In genomic region chrX:78104447-78105176, GRCh38 we compare ENCODE assay signal across 8 cellular contexts. TPM values are rescaled to one million over a fixed set of nuclear protein-coding genes. Genes with fewer than 3 reads are reported as not detected.
A peak's percentile ranks its signal among the peaks of the same experiment; 100 is the strongest.
DNase-seq lines count a peak whose midpoint lies in the region; ATAC-seq, FAIRE-seq and TF ChIP-seq lines count a peak whose summit lies in the region.

No MANE protein-coding gene starts in this region.

- peak; percentile 67 for DNase-seq in activated CD8-positive, alpha-beta memory T cell treated with anti-CD3 and anti-CD28 coated beads for 24 hours
- DNase-seq in activated CD8-positive, alpha-beta memory T cell treated with anti-CD3 and anti-CD28 coated beads, Interleukin-2, amount 50 U/mL, for 4 hours: no peak
- DNase-seq in SIG-M5 (lab: John Stamatoyannopoulos, UW): peak; percentile 56
- DNase-seq in K562 (ENCODE audit: extremely low read depth in 1 of 4, low spot score in 3 of 4): peak; percentile 29 to 70 (median 34)
- no peak for DNase-seq in iPS DF 6.9 (ENCODE audit: low read depth, low spot score)
- DNase-seq in sigmoid colon: peak; percentile 79
- no peak for DNase-seq in DMS153 treated with DMSO at 0.1 percent for 48 hours (lab: John Stamatoyannopoulos, UW; ENCODE audit: unreplicated experiment)

- peak overlapping the region; percentile 91 for H3K4me2 ChIP-seq in K562 (ENCODE audit: insufficient read depth, low read length)

- H3K9ac ChIP-seq in HUES48 (ENCODE audit: low read depth, low read length) (peak overlapping the region; percentile 70), K562 (ENCODE audit: insufficient read depth in 1 of 2, low read depth in 2 of 2, low read length in 2 of 2) (peak overlapping the region; percentile 90 to 98)

- no peak for TF ChIP-seq CTCF in K562 (IDR thresholded peaks at IDR 0.05 in 2 of 3, conservative IDR thresholded peaks at IDR 0.05 in 1 of 3; ENCODE audit: insufficient read depth in 2 of 3, low read depth in 1 of 3, low read length in 3 of 3)
- TF ChIP-seq CTCF in sigmoid colon (IDR thresholded peaks at IDR 0.05): no peak

- BruUV-seq in K562 (replicated peaks; lab: Mats Ljungman, UMichigan): TSS peak; percentile 42

- TF ChIP-seq POLR2A in K562 (conservative IDR thresholded peaks at IDR 0.05) (no peak), sigmoid colon (IDR thresholded peaks at IDR 0.05) (no peak)

- under 1% methylated on average over 14 of the region's 27 CpGs for WGBS in K562 (ENCODE audit: insufficient coverage, low coverage, missing lambda C conversion rate)
- WGBS in iPS DF 6.9 (ENCODE audit: insufficient coverage, insufficient read length): no CpG with 5 or more reads among the region's 27 CpGs
- WGBS in sigmoid colon, 2 donors: 0% methylated on average over 27 of the region's 27 CpGs

- peaks cover 4% of the 10 kb centered on the region for H3K9me1 ChIP-seq in K562 (ENCODE audit: control insufficient read depth, insufficient read depth, low read length)

- peak; percentile 55 for ATAC-seq in K562

- H3K4me1 ChIP-seq in HUES48 (ENCODE audit: control insufficient read depth, insufficient read depth, low read length) (0 out of 2 replicates have a peak, but pooled peaks cover 13% of the 10 kb centered on the region), K562 (replicated peaks in 1 of 2; ENCODE audit: control insufficient read depth in 2 of 2, insufficient read depth in 2 of 2, low read length in 2 of 2) (peaks cover 5 to 8% of the 10 kb centered on the region in 2 experiments; a peak in 3 of 5 replicates), iPS DF 6.9 (ENCODE audit: control insufficient read depth, insufficient read depth, low read length) (no peaks in the 10 kb centered on the region), sigmoid colon (peaks cover 0 to 40% (median 30%) of the 10 kb centered on the region in 4 donors)

- TF ChIP-seq EP300 in K562 (IDR thresholded peaks at IDR 0.05; ENCODE audit: low read length) (no peak), sigmoid colon (IDR thresholded peaks at IDR 0.05) (peak in 1 of 4 donors; percentile 19)

- POLR2A ChIA-PET in K562 (lab: Yijun Ruan, JAX): interaction anchor here (0.6 to 1.5 kb wide), 7 partner anchors 11 to 520 kb away, joined by 3 to 5 read pairs (median 4); partner anchors contain the start of genes COX7B and TAF9B

- no peak for FAIRE-seq in K562 (lab: Jason Lieb, UNC)

- H3K9me3 ChIP-seq in HUES48 (ENCODE audit: control insufficient read depth, insufficient read depth, low read length) (peaks cover 16% of the 10 kb centered on the region), K562 (replicated peaks; ENCODE audit: control insufficient read depth, insufficient read depth, low read depth, low read length) (no peaks in the 10 kb centered on the region), iPS DF 6.9 (ENCODE audit: control insufficient read depth, insufficient read depth, low read length) (no peaks in the 10 kb centered on the region), sigmoid colon (no peaks in the 10 kb centered on the region)

- H3K36me3 ChIP-seq in HUES48 (ENCODE audit: control insufficient read depth, insufficient read depth, low read length): peaks cover 23% of the 10 kb centered on the region
- peaks cover 48% of the 10 kb centered on the region for H3K36me3 ChIP-seq in K562 (ENCODE audit: control insufficient read depth, insufficient read depth, low read length)
- no peaks in the 10 kb centered on the region for H3K36me3 ChIP-seq in iPS DF 6.9 (ENCODE audit: control insufficient read depth, insufficient read depth, low read length)
- no peaks in the 10 kb centered on the region for H3K36me3 ChIP-seq in sigmoid colon

- H3K27ac ChIP-seq in HUES48 (ENCODE audit: low read depth, low read length) (peak overlapping the region; percentile 91), K562 (ENCODE audit: extremely low read depth, low read depth, low read length) (peak overlapping the region; percentile 82), iPS DF 6.9 (ENCODE audit: low read length) (no peak overlapping the region), sigmoid colon (peak overlapping the region; percentile 93 to 97 (median 95))

- H2AFZ ChIP-seq in K562 (ENCODE audit: low read depth, low read length): peak overlapping the region; percentile 52

- CTCF ChIA-PET in K562 (lab: Yijun Ruan, JAX; ENCODE audit: low intra/inter-chr PET ratio): no interaction called here

- no peak for TF ChIP-seq RAD21 in K562 (CRISPR knock-in tag; conservative IDR thresholded peaks at IDR 0.05 in 1 of 2, IDR thresholded peaks at IDR 0.05 in 1 of 2)

- H4K20me1 ChIP-seq in K562 (replicated peaks; ENCODE audit: control insufficient read depth, insufficient read depth, low read length): peaks cover 47% of the 10 kb centered on the region

- intact Hi-C loops in K562 (cut with micrococcal nuclease): loop anchor here (2.0 to 5.0 kb wide), 2 partner anchors 34 to 207 kb away; partner anchors contain the start of genes COX7B, MAGT1 and TAF9B
- intact Hi-C loops in sigmoid colon (cut with DNase I): loop anchor here (2.0 to 10.0 kb wide), 3 partner anchors 194 to 320 kb away; partner anchors contain the start of genes ATP7A, ATRX, COX7B and MAGT1

- H3K4me3 ChIP-seq in HUES48 (ENCODE audit: low read depth, low read length) (peak overlapping the region; percentile 93), K562 (peak overlapping the region; percentile 87), iPS DF 6.9 (ENCODE audit: low read length) (peak overlapping the region; percentile 97), sigmoid colon (peak overlapping the region; percentile 57 to 82 (median 74))

- in situ Hi-C loops in K562 (cut with MboI): no loop called here

- peaks cover 56% of the 10 kb centered on the region for H3K79me2 ChIP-seq in K562 (ENCODE audit: control insufficient read depth, insufficient read depth, low read length)

- H3K27me3 ChIP-seq in HUES48 (ENCODE audit: control insufficient read depth, insufficient read depth, low read length): no peaks in the 10 kb centered on the region
- no peaks in the 10 kb centered on the region for H3K27me3 ChIP-seq in K562 (ENCODE audit: control insufficient read depth in 2 of 2, insufficient read depth in 2 of 2, low read length in 2 of 2)
- no peaks in the 10 kb centered on the region for H3K27me3 ChIP-seq in iPS DF 6.9 (ENCODE audit: control insufficient read depth, insufficient read depth, low read length)
- H3K27me3 ChIP-seq in sigmoid colon: no peaks in the 10 kb centered on the region

TF ChIP-seq in K562, 482 proteins besides CTCF, POLR2A, EP300 and RAD21 (continues in another document):
- no peak for TF ChIP-seq ZNF24 (IDR thresholded peaks at IDR 0.05)
- no peak for TF ChIP-seq JUND (IDR thresholded peaks at IDR 0.05; ENCODE audit: borderline replicate concordance, low read depth, low read length)
- TF ChIP-seq JUND (tag; IDR thresholded peaks at IDR 0.05; ENCODE audit: borderline replicate concordance, low read depth, low read length): no peak

RNA-seq across cellular contexts. Expression of gene PGK1, which starts 0.6 kb away (rescaled TPM):
- 215 and 344 TPM in 2 replicates for total RNA-seq in K562 (2011; cell fraction: chromatin; rRNA removed; ENCODE audit: low replicate concordance)
- 122 and 149 TPM in 2 replicates for total RNA-seq in K562 (2011; cell fraction: nucleolus; rRNA removed)
- 251 and 270 TPM in 2 replicates for total RNA-seq in K562 (2011; cell fraction: nucleoplasm; rRNA removed)
- total RNA-seq in K562 (2014; rRNA removed) (199 and 230 TPM in 2 replicates), K562 (2014; rRNA removed; fragmentation: Illumina TruSeq; extraction: Trizol) (378 and 428 TPM in 2 replicates), K562 (2015; rRNA removed; fragmentation: Illumina TruSeq; extraction: Trizol) (253 and 265 TPM in 2 replicates), K562 (2021) (397 and 412 TPM in 2 replicates), sigmoid colon (100 to 1,000 TPM in 2 of 4 donors, 10 to 100 TPM in 2; 92.8 to 101 (median 96.9) TPM)
- polyA plus RNA-seq in K562 (2011; rRNA removed) (1,361 and 1,378 TPM in 2 replicates), K562 (2014; fragmentation: Illumina TruSeq; extraction: Trizol) (332 and 352 TPM in 2 replicates), K562 (2014; fragmentation: Nextera tagmentation; extraction: Ambion mirVana) (100 to 1,000 TPM; 541 to 543 TPM), K562 (2014; rRNA removed) (294 and 317 TPM in 2 replicates), sigmoid colon (100 to 1,000 TPM; 190 to 277 (median 227) TPM)
- 471 and 871 TPM in 2 replicates for polyA plus RNA-seq in K562 (2011; cell fraction: cytosol; rRNA removed)
- polyA plus RNA-seq in K562 (2011; cell fraction: nucleus; rRNA removed): 372 and 830 TPM in 2 replicates
- 355 and 529 TPM in 2 replicates for polyA plus RNA-seq in K562 (2012)
- 737 and 825 TPM in 2 replicates for polyA minus RNA-seq in K562 (2011; rRNA and poly(A)+ RNA removed)
- polyA minus RNA-seq in K562 (2011; cell fraction: cytosol; rRNA and poly(A)+ RNA removed): 247 and 288 TPM in 2 replicates
- 69.6 and 149 TPM in 2 replicates for polyA minus RNA-seq in K562 (2011; cell fraction: nucleus; rRNA and poly(A)+ RNA removed)

RNA-seq across cellular contexts. Expression of gene TAF9B, which starts 34.8 kb away (rescaled TPM):
- 3.8 and 8.3 TPM in 2 replicates for total RNA-seq in K562 (2011; cell fraction: chromatin; rRNA removed; ENCODE audit: low replicate concordance)
- total RNA-seq in K562 (2011; cell fraction: nucleolus; rRNA removed): 2.7 and 2.8 TPM in 2 replicates
- 5.7 and 6.9 TPM in 2 replicates for total RNA-seq in K562 (2011; cell fraction: nucleoplasm; rRNA removed)
- total RNA-seq in K562 (2014; rRNA removed) (10.9 and 16.1 TPM in 2 replicates), K562 (2014; rRNA removed; fragmentation: Illumina TruSeq; extraction: Trizol) (28.1 and 31.4 TPM in 2 replicates), K562 (2015; rRNA removed; fragmentation: Illumina TruSeq; extraction: Trizol) (20.6 and 20.8 TPM in 2 replicates), K562 (2021) (18.6 and 19.1 TPM in 2 replicates), sigmoid colon (10 to 100 TPM; 34.1 to 48.9 (median 41.2) TPM)
- polyA plus RNA-seq in K562 (2011; rRNA removed) (32.9 and 42.1 TPM in 2 replicates), K562 (2014; fragmentation: Illumina TruSeq; extraction: Trizol) (26.2 and 30.3 TPM in 2 replicates), K562 (2014; fragmentation: Nextera tagmentation; extraction: Ambion mirVana) (10 to 100 TPM; 19.3 to 36.5 TPM), K562 (2014; rRNA removed) (16.7 and 17.7 TPM in 2 replicates), sigmoid colon (1 to 10 TPM; 5.3 to 7.0 (median 6.6) TPM)
- 17.4 and 21.0 TPM in 2 replicates for polyA plus RNA-seq in K562 (2011; cell fraction: cytosol; rRNA removed)
- polyA plus RNA-seq in K562 (2011; cell fraction: nucleus; rRNA removed): 5.1 and 7.7 TPM in 2 replicates
- polyA plus RNA-seq in K562 (2012): 17.5 and 18.3 TPM in 2 replicates
- 34.1 and 43.3 TPM in 2 replicates for polyA minus RNA-seq in K562 (2011; rRNA and poly(A)+ RNA removed)
- polyA minus RNA-seq in K562 (2011; cell fraction: cytosol; rRNA and poly(A)+ RNA removed): 9.6 and 12.9 TPM in 2 replicates
- polyA minus RNA-seq in K562 (2011; cell fraction: nucleus; rRNA and poly(A)+ RNA removed): 4.8 and 6.9 TPM in 2 replicates

Comparison
In these comparisons a context has a peak if more than half of its experiments do, and no peak if none do; other contexts are left out.
1. DNase-seq: peak in activated CD8-positive, alpha-beta memory T cell treated with anti-CD3 and anti-CD28 coated beads for 24 hours (single experiment), SIG-M5 (single experiment), K562 (4 of 4) and sigmoid colon (single experiment); none in activated CD8-positive, alpha-beta memory T cell treated with anti-CD3 and anti-CD28 coated beads, Interleukin-2, amount 50 U/mL, for 4 hours (single experiment), iPS DF 6.9 (single experiment) and DMS153 treated with DMSO at 0.1 percent for 48 hours (single experiment).
2. Peak in every context shown above with its lines, with median percentiles within 50 percentile points of each other: H3K4me3 ChIP-seq.